ENCODE assay signal across 25 cellular contexts in genomic region chr18:43393174-43393573, GRCh38.
DNase-seq lines count a peak whose midpoint lies in the region; ATAC-seq, FAIRE-seq and TF ChIP-seq lines count a peak whose summit lies in the region.
"Had no signal": no experiment of that assay in that cellular context is flagged by ENCODE, and none has a peak within 500 bp of the region (broad histone marks: within the 10 kb centered on the region; RNA-seq: fewer than 3 reads in every experiment).

No MANE protein-coding gene starts in this region.

- TF ChIP-seq CTCF in BE2C (IDR thresholded peaks at IDR 0.05; ENCODE audit: low read depth, low read length) (no peak), MM.1S (IDR thresholded peaks at IDR 0.05; ENCODE audit: low read length) (no peak), astrocyte (IDR thresholded peaks at IDR 0.05; ENCODE audit: insufficient read depth, low read depth, low read length) (no peak)

- H3K9ac ChIP-seq in MM.1S (ENCODE audit: low read length) (no peak overlapping the region), astrocyte (ENCODE audit: low read length) (no peak overlapping the region)
- H3K9ac ChIP-seq: neural progenitor cell had no signal

- peaks cover 5% of the 10 kb centered on the region for H3K4me1 ChIP-seq in BE2C
- 0 out of 2 replicates have a peak, but pooled peaks cover 3% of the 10 kb centered on the region for H3K4me1 ChIP-seq in MM.1S (ENCODE audit: low read length)
- no peaks in the 10 kb centered on the region for H3K4me1 ChIP-seq in astrocyte (ENCODE audit: insufficient read depth, low read length)
- H3K4me1 ChIP-seq: body of pancreas, gastrocnemius medialis, neural progenitor cell, tibial artery had no signal

- H3K4me3 Mint-ChIP-seq in astrocyte (ENCODE audit: unreplicated experiment), result no peak overlapping the region
- H3K4me3 Mint-ChIP-seq: activated naive CD8-positive, alpha-beta T cell; activated T-helper 17 cell treated with anti-CD3 and anti-CD28 coated beads, Interleukin-2, amount 50 U/mL, for 72 hours; CD4-positive, CD25-positive, alpha-beta regulatory T cell; neural progenitor cell had no signal

- ATAC-seq in GM18868 (IDR thresholded peaks at IDR 0.05; ENCODE audit: unreplicated experiment) (no peak), GM18511 (IDR thresholded peaks at IDR 0.05; ENCODE audit: unreplicated experiment) (no peak), GM19455 (IDR thresholded peaks at IDR 0.05; ENCODE audit: unreplicated experiment) (no peak)
- ATAC-seq: activated T-helper 17 cell treated with anti-CD3 and anti-CD28 coated beads, Interleukin-2, amount 50 U/mL, for 72 hours; body of pancreas; gastrocnemius medialis had no signal

- H2AFZ ChIP-seq in MM.1S (ENCODE audit: low read length), result no peak overlapping the region
- no peak overlapping the region for H2AFZ ChIP-seq in astrocyte (ENCODE audit: low read depth, low read length)
- H2AFZ ChIP-seq: neural progenitor cell had no signal

- H3K9me3 ChIP-seq in BE2C (no peaks in the 10 kb centered on the region), MM.1S (replicated peaks; ENCODE audit: insufficient read depth, low read length) (no peaks in the 10 kb centered on the region), astrocyte (ENCODE audit: insufficient read depth, low read depth, low read length) (no peaks in the 10 kb centered on the region)
- H3K9me3 ChIP-seq: body of pancreas, gastrocnemius medialis, stomach, tibial artery had no signal

- H3K4me3 ChIP-seq in BE2C (ENCODE audit: low read depth, low read length) (no peak overlapping the region), MM.1S (ENCODE audit: low read length) (no peak overlapping the region), astrocyte (ENCODE audit: insufficient read depth, low read depth, low read length) (no peak overlapping the region)
- H3K4me3 ChIP-seq: body of pancreas, gastrocnemius medialis, lung, neural progenitor cell, stomach, tibial artery had no signal

- no peaks in the 10 kb centered on the region for H3K36me3 Mint-ChIP-seq in astrocyte (ENCODE audit: low read depth, unreplicated experiment)
- H3K36me3 Mint-ChIP-seq: activated naive CD8-positive, alpha-beta T cell; CD4-positive, CD25-positive, alpha-beta regulatory T cell; neural progenitor cell had no signal

- H3K9me2 ChIP-seq in MM.1S (replicated peaks; ENCODE audit: insufficient read depth, low read length), result no peaks in the 10 kb centered on the region

- H3K9me3 Mint-ChIP-seq in astrocyte (ENCODE audit: unreplicated experiment), result no peaks in the 10 kb centered on the region
- H3K9me3 Mint-ChIP-seq: activated T-helper 17 cell treated with anti-CD3 and anti-CD28 coated beads, Interleukin-2, amount 50 U/mL, for 72 hours; neural progenitor cell had no signal

- DNase-seq in BE2C (peak; percentile 33), MM.1S (peak; percentile 12), astrocyte (ENCODE audit: low read depth) (peak; percentile 24), fibroblast of the conjunctiva (ENCODE audit: low read depth) (peak; percentile 18), anterior cingulate cortex (lab: John Stamatoyannopoulos, UW) (no peak)
- DNase-seq: activated CD8-positive, alpha-beta memory T cell treated with anti-CD3 and anti-CD28 coated beads, Interleukin-2, amount 50 U/mL, for 48 hours; body of pancreas; CD4-positive, CD25-positive, alpha-beta regulatory T cell; gastrocnemius medialis; IMR-90; NCI-H526; RPMI8226; stimulated activated CD8-positive, alpha-beta memory T cell treated with anti-CD3 and anti-CD28 coated beads, Interleukin-4, amount 100 ng/mL, for 48 hours; stomach; tibial artery had no signal

- H3K27ac ChIP-seq in MM.1S (ENCODE audit: low read length) (no peak overlapping the region), astrocyte (ENCODE audit: low read depth, low read length) (no peak overlapping the region)
- H3K27ac ChIP-seq: body of pancreas, gastrocnemius medialis, neural progenitor cell, stomach, tibial artery had no signal

- no peaks in the 10 kb centered on the region for H3K36me3 ChIP-seq in BE2C
- no peaks in the 10 kb centered on the region for H3K36me3 ChIP-seq in MM.1S (replicated peaks; ENCODE audit: insufficient read depth, low read length)
- H3K36me3 ChIP-seq in astrocyte (ENCODE audit: insufficient read depth, low read length), result no peaks in the 10 kb centered on the region
- H3K36me3 ChIP-seq: gastrocnemius medialis, neural progenitor cell, stomach, tibial artery had no signal

- no peak overlapping the region for H3K27ac Mint-ChIP-seq in astrocyte (ENCODE audit: unreplicated experiment)
- H3K27ac Mint-ChIP-seq: activated naive CD8-positive, alpha-beta T cell; activated T-helper 17 cell treated with anti-CD3 and anti-CD28 coated beads, Interleukin-2, amount 50 U/mL, for 72 hours; CD4-positive, CD25-positive, alpha-beta regulatory T cell; neural progenitor cell; progenitor cell of endocrine pancreas had no signal

- no peak overlapping the region for H3K4me2 ChIP-seq in MM.1S (ENCODE audit: low read depth, low read length)
- no peak overlapping the region for H3K4me2 ChIP-seq in astrocyte (ENCODE audit: low read length)
- H3K4me2 ChIP-seq: neural progenitor cell had no signal

- H3K27me3 ChIP-seq in BE2C (no peaks in the 10 kb centered on the region), MM.1S (replicated peaks; ENCODE audit: insufficient read depth, low read length) (no peaks in the 10 kb centered on the region), astrocyte (ENCODE audit: insufficient read depth, low read length) (no peaks in the 10 kb centered on the region)
- H3K27me3 ChIP-seq: body of pancreas, gastrocnemius medialis, neural progenitor cell, stomach, tibial artery had no signal

- no peaks in the 10 kb centered on the region for H4K20me1 ChIP-seq in MM.1S (ENCODE audit: insufficient read depth, low read length)
- no peaks in the 10 kb centered on the region for H4K20me1 ChIP-seq in astrocyte (ENCODE audit: insufficient read depth, low read length)

- H3F3A ChIP-seq in MM.1S (ENCODE audit: insufficient read depth, low read length), result no peaks in the 10 kb centered on the region

- H3K4me1 Mint-ChIP-seq in astrocyte (ENCODE audit: low read depth, unreplicated experiment), result no peaks in the 10 kb centered on the region
- H3K4me1 Mint-ChIP-seq: activated T-helper 17 cell treated with anti-CD3 and anti-CD28 coated beads, Interleukin-2, amount 50 U/mL, for 72 hours; CD4-positive, CD25-positive, alpha-beta regulatory T cell had no signal

- no peaks in the 10 kb centered on the region for H3K79me2 ChIP-seq in MM.1S (ENCODE audit: low read length)
- H3K79me2 ChIP-seq in astrocyte (ENCODE audit: insufficient read depth, low read length), result no peaks in the 10 kb centered on the region

- no peak for FAIRE-seq in astrocyte (lab: Jason Lieb, UNC)
- FAIRE-seq: GM19239, keratinocyte had no signal

- no peaks in the 10 kb centered on the region for H3K27me3 Mint-ChIP-seq in astrocyte (ENCODE audit: low read depth, unreplicated experiment)
- H3K27me3 Mint-ChIP-seq: activated naive CD8-positive, alpha-beta T cell; activated T-helper 17 cell treated with anti-CD3 and anti-CD28 coated beads, Interleukin-2, amount 50 U/mL, for 72 hours; CD4-positive, CD25-positive, alpha-beta regulatory T cell; progenitor cell of endocrine pancreas had no signal

Comparison
In these comparisons a context has a peak if more than half of its experiments do, and no peak if none do; other contexts are left out.
1. DNase-seq: peak in BE2C (single experiment), MM.1S (single experiment), astrocyte (single experiment) and fibroblast of the conjunctiva (single experiment); none in anterior cingulate cortex (0 of 58).